8 cellular contexts compared by ENCODE assay signal in the genomic region with DNA sequence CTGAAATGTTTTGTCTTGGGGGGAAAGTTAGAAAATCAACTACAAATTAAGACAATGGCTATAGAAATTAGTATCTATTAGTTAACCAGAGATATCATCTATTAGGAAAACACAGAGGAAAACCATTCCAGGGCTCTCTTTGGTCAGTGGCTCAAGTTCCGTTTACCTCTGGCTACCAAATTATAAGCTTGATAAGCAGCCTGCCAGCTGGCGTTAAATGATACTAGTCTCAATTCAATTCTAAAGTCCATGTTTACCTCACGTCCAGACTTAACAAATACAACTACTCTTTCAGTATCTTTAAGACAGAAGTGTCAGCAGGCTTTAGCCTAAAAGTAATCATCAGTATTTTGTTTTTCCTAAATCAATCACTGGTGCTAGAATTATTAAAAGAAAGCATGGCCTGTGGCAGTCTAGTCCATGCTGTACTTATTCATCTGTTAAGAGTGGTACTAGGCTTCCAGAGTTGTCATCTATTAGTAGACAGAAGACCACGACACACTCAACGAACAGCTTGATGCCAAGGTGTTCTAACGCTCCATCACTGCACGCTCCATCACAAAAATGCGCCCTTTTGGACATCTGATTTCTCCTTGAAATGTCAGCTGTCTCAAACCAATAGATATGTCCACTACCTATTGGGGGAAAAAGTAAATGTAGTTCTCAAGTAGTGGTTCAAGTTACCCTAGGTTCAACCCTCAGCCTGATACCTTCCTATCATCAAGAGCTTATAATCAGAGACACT. TPM values are rescaled to one million over a fixed set of nuclear protein-coding genes. Genes with fewer than 3 reads are reported as not detected.
A peak's percentile ranks its signal among the peaks of the same experiment; 100 is the strongest.
DNase-seq lines count a peak whose midpoint lies in the region; ATAC-seq, FAIRE-seq and TF ChIP-seq lines count a peak whose summit lies in the region.

No MANE protein-coding gene starts in this region.

- H3K27me3 ChIP-seq in OCI-LY1 (ENCODE audit: insufficient read depth, low read length), result no peaks in the 10 kb centered on the region

- 0 out of 2 replicates have a peak, but pooled peaks cover 9% of the 10 kb centered on the region for H4K20me1 ChIP-seq in OCI-LY1 (ENCODE audit: insufficient read depth, low read length)

- H3K27me3 Mint-ChIP-seq in naive B cell, result no peaks in the 10 kb centered on the region

- H3K4me3 ChIP-seq in OCI-LY1 (ENCODE audit: low read depth, low read length, poor library complexity, severe bottlenecking) (peak overlapping the region; percentile 85), coronary artery (peak overlapping the region; percentile 92)

- H3K9me3 ChIP-seq in OCI-LY1 (ENCODE audit: low read length), result no peaks in the 10 kb centered on the region

- DNase-seq in A172 (ENCODE audit: low spot score), result peak; percentile 18
- no peak for DNase-seq in coronary artery (ENCODE audit: low spot score)
- no peak for DNase-seq in naive B cell
- DNase-seq in GM12891 (ENCODE audit: insufficient read length, low spot score), result no peak

- peaks cover 46% of the 10 kb centered on the region for H3K4me1 ChIP-seq in OCI-LY1 (ENCODE audit: insufficient read depth, low read length, severe bottlenecking)

- FAIRE-seq in GM12891 (lab: Jason Lieb, UNC), result no peak

- H3K36me3 Mint-ChIP-seq in naive B cell, result no peaks in the 10 kb centered on the region

- no peak; the same call in 1 of the 2 replicates for TF ChIP-seq POLR2A in GM12891 (IDR thresholded peaks at IDR 0.05; ENCODE audit: low read depth, low read length)

- peaks cover 19% of the 10 kb centered on the region for H3K36me3 ChIP-seq in OCI-LY1 (ENCODE audit: insufficient read depth, low read length)

- H3K9ac ChIP-seq in OCI-LY1 (ENCODE audit: low read length), result peak overlapping the region; percentile 88

- ATAC-seq in GM19395 (IDR thresholded peaks at IDR 0.05; ENCODE audit: unreplicated experiment), result peak; percentile 4
- ATAC-seq in naive B cell (ENCODE audit: low read depth in 2 of 2), result no peak
- no peak for ATAC-seq in GM19455 (IDR thresholded peaks at IDR 0.05; ENCODE audit: unreplicated experiment)
- ATAC-seq in GM21619 (IDR thresholded peaks at IDR 0.05; ENCODE audit: unreplicated experiment), result no peak

- H3K4me3 Mint-ChIP-seq in naive B cell, result peak overlapping the region; percentile 86 to 100 (median 94)

- H3K9me3 Mint-ChIP-seq in naive B cell, result peaks cover 0 to 2% (median 0%) of the 10 kb centered on the region in 7 donors

- peak overlapping the region; percentile 83 to 99 (median 98) for H3K27ac Mint-ChIP-seq in naive B cell

- peak overlapping the region; percentile 98 for H3K4me2 ChIP-seq in OCI-LY1 (ENCODE audit: low read length)

- H3K27ac ChIP-seq in OCI-LY1 (ENCODE audit: low read depth, low read length, poor library complexity, severe bottlenecking), result peak overlapping the region; percentile 10
- peak overlapping the region; percentile 94 for H3K27ac ChIP-seq in coronary artery

- peaks cover 59% of the 10 kb centered on the region for H3K79me2 ChIP-seq in OCI-LY1 (ENCODE audit: insufficient read depth, low read length)

- no peak overlapping the region for H2AFZ ChIP-seq in OCI-LY1 (ENCODE audit: low read length)

- no peak for TF ChIP-seq CTCF in OCI-LY1 (IDR thresholded peaks at IDR 0.05; ENCODE audit: low read length)
- TF ChIP-seq CTCF in coronary artery (IDR thresholded peaks at IDR 0.05), result no peak

- H3K9me2 ChIP-seq in OCI-LY1 (ENCODE audit: low read depth, low read length), result no peaks in the 10 kb centered on the region

- no peaks in the 10 kb centered on the region for H3F3A ChIP-seq in OCI-LY1 (ENCODE audit: insufficient read depth, low read length)

- peaks cover 49 to 55% (median 51%) of the 10 kb centered on the region in 3 donors for H3K4me1 Mint-ChIP-seq in naive B cell

TF ChIP-seq in GM12891, 5 proteins besides CTCF, POLR2A, EP300 and RAD21:
- TF ChIP-seq PAX5 (IDR thresholded peaks at IDR 0.05; ENCODE audit: insufficient read depth, low read length, severe bottlenecking) (no peak), POLR2AphosphoS5 (IDR thresholded peaks at IDR 0.05; ENCODE audit: low read depth, low read length) (no peak), POU2F2 (IDR thresholded peaks at IDR 0.05; ENCODE audit: low read depth, low read length) (no peak), TAF1 (IDR thresholded peaks at IDR 0.05; ENCODE audit: low read depth, low read length) (no peak), SPI1 (IDR thresholded peaks at IDR 0.05; ENCODE audit: low read depth, low read length) (no peak)
TF ChIP-seq in GM12891: peak in this region for 0.

RNA-seq across cellular contexts. Expression of a gene that starts 1.5 kb away (rescaled TPM):
- 60.4 and 67.7 TPM in 2 replicates for total RNA-seq in A172 (2014; rRNA removed; shearing (Covaris generic))
- 10 to 100 TPM; 20.3 to 40.9 (median 31.0) TPM for polyA plus RNA-seq in naive B cell (ENCODE audit: low read depth in 6 of 6)
- 52.5 TPM for polyA plus RNA-seq in GM12891 (2012; ENCODE audit: low read depth, missing spikeins)
